ENCODE assay signal across 8 cellular contexts in genomic region chrX:63754860-63755579, GRCh38. TPM values are rescaled to one million over a fixed set of nuclear protein-coding genes. Genes with fewer than 3 reads are reported as not detected.
DNase-seq lines count a peak whose midpoint lies in the region; ATAC-seq and TF ChIP-seq lines count a peak whose summit lies in the region.

No MANE protein-coding gene starts in this region.

- intact Hi-C loops in aorta (cut with DNase I), result loop anchor here (5.0 to 10.0 kb wide), 3 partner anchors 100 to 450 kb away; partner anchors contain the start of gene AMER1 (in 1 of the 2)

- no peaks in the 10 kb centered on the region for H3K9me2 ChIP-seq in hepatocyte (replicated peaks; ENCODE audit: insufficient read depth)

- peak overlapping the region; percentile 43 for H3K9ac ChIP-seq in rectal smooth muscle tissue (ENCODE audit: low read length)

- H3K27ac ChIP-seq in hepatocyte (peak overlapping the region; percentile 96), rectal smooth muscle tissue (ENCODE audit: low read depth, low read length) (peak overlapping the region; percentile 78), aorta (ENCODE audit: low read depth in 1 of 2, low read length in 2 of 2) (peak overlapping the region; percentile 78 to 96)

- peaks cover 37% of the 10 kb centered on the region for H3K79me2 ChIP-seq in hepatocyte

- peak; percentile 81 for TF ChIP-seq POLR2A in GM18505 (IDR thresholded peaks at IDR 0.05; ENCODE audit: borderline replicate concordance, extremely low read depth, insufficient read depth, insufficient read length)

- H3K36me3 ChIP-seq in hepatocyte (replicated peaks; ENCODE audit: insufficient read depth, low read depth) (no peaks in the 10 kb centered on the region), rectal smooth muscle tissue (ENCODE audit: control insufficient read depth, insufficient read depth, low read length) (no peaks in the 10 kb centered on the region), aorta (ENCODE audit: control insufficient read depth in 1 of 2, insufficient read depth in 2 of 2, low read length in 1 of 2) (no peaks in the 10 kb centered on the region)

- WGBS in hepatocyte (ENCODE audit: low lambda C conversion rate, missing lambda C conversion rate), result 39% methylated on average over 41 of the region's 44 CpGs
- WGBS in aorta, 2 donors, result 0 to 31% methylated on average over 41 to 44 of the region's 44 CpGs

- TF ChIP-seq CTCF in hepatocyte (IDR thresholded peaks at IDR 0.05; ENCODE audit: poor library complexity), result no peak

- no peaks in the 10 kb centered on the region for H3K9me3 ChIP-seq in hepatocyte (ENCODE audit: low read depth)
- no peaks in the 10 kb centered on the region for H3K9me3 ChIP-seq in aorta (ENCODE audit: control insufficient read depth, low read length)

- H3K27me3 ChIP-seq in hepatocyte (no peaks in the 10 kb centered on the region), rectal smooth muscle tissue (ENCODE audit: control insufficient read depth, insufficient read depth, low read length) (peaks cover 2% of the 10 kb centered on the region), aorta (ENCODE audit: control insufficient read depth in 1 of 2, insufficient read depth in 2 of 2, low read length in 1 of 2) (no peaks in the 10 kb centered on the region)

- peak overlapping the region; percentile 80 for H3K4me2 ChIP-seq in hepatocyte

- peak; percentile 98 for ATAC-seq in GM18505 (IDR thresholded peaks at IDR 0.05; ENCODE audit: unreplicated experiment)
- ATAC-seq in HG02970 (IDR thresholded peaks at IDR 0.05; ENCODE audit: low FRiP score, unreplicated experiment), result peak; percentile 97
- ATAC-seq in aorta (ENCODE audit: low FRiP score), result peak; percentile 94

- no peaks in the 10 kb centered on the region for H4K20me1 ChIP-seq in hepatocyte (ENCODE audit: insufficient read depth, poor library complexity, severe bottlenecking)

- peaks cover 5% of the 10 kb centered on the region for H3K4me1 ChIP-seq in hepatocyte (ENCODE audit: insufficient read depth)
- peaks cover 4% of the 10 kb centered on the region for H3K4me1 ChIP-seq in rectal smooth muscle tissue (ENCODE audit: control insufficient read depth, insufficient read depth, low read length)
- H3K4me1 ChIP-seq in aorta (ENCODE audit: control insufficient read depth in 1 of 2, insufficient read depth in 2 of 2, low read length in 2 of 2), result peaks cover 0 to 1% of the 10 kb centered on the region in 2 donors

- H2AFZ ChIP-seq in hepatocyte, result peak overlapping the region; percentile 55

- peak overlapping the region; percentile 78 for H3K4me3 ChIP-seq in hepatocyte
- H3K4me3 ChIP-seq in rectal smooth muscle tissue (ENCODE audit: low read length), result peak overlapping the region; percentile 60
- peak overlapping the region; percentile 79 to 87 for H3K4me3 ChIP-seq in aorta (ENCODE audit: low read length in 2 of 2)

- DNase-seq in NCI-H2029 (lab: John Stamatoyannopoulos, UW), result peak; percentile 86
- peak; percentile 86 for DNase-seq in T1000 (lab: John Stamatoyannopoulos, UW)
- DNase-seq in astrocyte of the hippocampus (ENCODE audit: low read depth, low spot score), result peak; percentile 96
- peak; percentile 92 for DNase-seq in hepatocyte (ENCODE audit: low spot score)
- DNase-seq in aorta, result peak; percentile 95 to 96

RNA-seq across cellular contexts. Expression of gene ARHGEF9, which starts 30.0 kb away (rescaled TPM):
- total RNA-seq in hepatocyte (18.6 and 25.6 TPM in 2 replicates), aorta (100 to 1,000 TPM in 1 of 2 donors, 10 to 100 TPM in 1; 47.6 to 142 TPM)
- polyA plus RNA-seq in hepatocyte (19.1 and 20.5 TPM in 2 replicates), aorta (10 to 100 TPM; 27.8 to 50.0 TPM)

Comparison
In these comparisons a context has a peak if more than half of its experiments do, and no peak if none do; other contexts are left out.
1. Peak in every context shown above with its lines: DNase-seq, ATAC-seq, H3K4me3 ChIP-seq and H3K27ac ChIP-seq.